ENCODE assay signal across 3 cellular contexts in the genomic region with DNA sequence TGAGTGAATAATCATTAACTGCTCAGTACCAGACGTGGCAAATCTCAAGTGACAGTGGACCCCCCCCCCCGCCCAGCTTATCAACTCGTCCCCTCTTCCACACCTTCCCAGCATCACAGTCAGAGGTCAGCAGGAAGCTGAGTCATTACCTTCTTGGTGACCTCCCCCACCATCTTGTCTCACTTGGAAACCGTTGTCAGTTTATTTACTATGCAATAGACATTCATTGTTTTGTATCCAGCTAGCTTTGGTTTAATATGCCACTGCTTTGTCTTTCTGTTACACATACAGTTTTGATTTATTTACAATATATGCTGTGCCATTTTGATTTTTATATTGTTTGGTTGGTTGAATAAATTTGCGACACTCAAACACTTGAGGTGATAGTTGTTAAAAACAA.
A peak's percentile ranks its signal among the peaks of the same experiment; 100 is the strongest.
TF ChIP-seq lines count a peak whose summit lies in the region.

No MANE protein-coding gene starts in this region.

TF ChIP-seq in GM23338, 12 proteins besides CTCF, POLR2A, EP300 and RAD21 (continued from another document and continues in another):
- TF ChIP-seq STAT1 (IDR thresholded peaks at IDR 0.05; ENCODE audit: unreplicated experiment): no peak
- TF ChIP-seq POLR2AphosphoS5 (IDR thresholded peaks at IDR 0.05; ENCODE audit: low read depth): no peak
- TF ChIP-seq, protein P1, sequence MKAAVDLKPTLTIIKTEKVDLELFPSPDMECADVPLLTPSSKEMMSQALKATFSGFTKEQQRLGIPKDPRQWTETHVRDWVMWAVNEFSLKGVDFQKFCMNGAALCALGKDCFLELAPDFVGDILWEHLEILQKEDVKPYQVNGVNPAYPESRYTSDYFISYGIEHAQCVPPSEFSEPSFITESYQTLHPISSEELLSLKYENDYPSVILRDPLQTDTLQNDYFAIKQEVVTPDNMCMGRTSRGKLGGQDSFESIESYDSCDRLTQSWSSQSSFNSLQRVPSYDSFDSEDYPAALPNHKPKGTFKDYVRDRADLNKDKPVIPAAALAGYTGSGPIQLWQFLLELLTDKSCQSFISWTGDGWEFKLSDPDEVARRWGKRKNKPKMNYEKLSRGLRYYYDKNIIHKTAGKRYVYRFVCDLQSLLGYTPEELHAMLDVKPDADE (IDR thresholded peaks at IDR 0.05): no peak
- no peak for TF ChIP-seq NANOG (IDR thresholded peaks at IDR 0.05; ENCODE audit: borderline replicate concordance)

TF ChIP-seq in H1, 55 proteins besides CTCF, POLR2A, EP300 and RAD21:
- TF ChIP-seq YY1 (IDR thresholded peaks at IDR 0.05; ENCODE audit: low read depth, low read length) (0 out of 2 replicates have a peak, but pooled peaks have one; percentile 45), MAFK (IDR thresholded peaks at IDR 0.05; ENCODE audit: low read depth, low read length) (peak; percentile 53; the same call in 1 of the 2 replicates), JUND (IDR thresholded peaks at IDR 0.05; ENCODE audit: low read length) (peak; percentile 68), BACH1 (IDR thresholded peaks at IDR 0.05; ENCODE audit: low read length) (peak; percentile 41; the same call in 1 of the 2 replicates), HDAC6 (IDR thresholded peaks at IDR 0.05; ENCODE audit: low read depth, low read length) (no peak)

TF ChIP-seq in SK-N-SH treated with all-trans-retinoic acid at 6 μM for 48 hours, 23 proteins besides CTCF, POLR2A, EP300 and RAD21 (continued from another document):
- TF ChIP-seq ZFP3 (CRISPR knock-in tag; IDR thresholded peaks at IDR 0.05): no peak
TF ChIP-seq in SK-N-SH treated with all-trans-retinoic acid at 6 μM for 48 hours: peak in this region for 0.
